In genomic region chr2:46847185-46847710, GRCh38 we compare ENCODE assay signal across 8 cellular contexts.
DNase-seq lines count a peak whose midpoint lies in the region; ATAC-seq and TF ChIP-seq lines count a peak whose summit lies in the region.

No MANE protein-coding gene starts in this region.

- ATAC-seq in CD8-positive, alpha-beta T cell: no peak
- ATAC-seq in HG03442 (IDR thresholded peaks at IDR 0.05; ENCODE audit: unreplicated experiment): no peak

- H3K9ac ChIP-seq in stomach smooth muscle (ENCODE audit: low read length in 2 of 2): peak overlapping the region; percentile 55 to 61

- H3K27ac Mint-ChIP-seq in CD8-positive, alpha-beta T cell: no peak overlapping the region

- H3K36me3 Mint-ChIP-seq in CD8-positive, alpha-beta T cell: no peaks in the 10 kb centered on the region

- H3K4me3 ChIP-seq in stomach smooth muscle (ENCODE audit: low read length in 2 of 2): peak overlapping the region in 1 of 2 donors; percentile 52
- H3K4me3 ChIP-seq in CD8-positive, alpha-beta T cell (ENCODE audit: low read depth, low read length): no peak overlapping the region

- no peaks in the 10 kb centered on the region for H3K9me3 Mint-ChIP-seq in CD8-positive, alpha-beta T cell

- CTCF ChIA-PET in CD8-positive, alpha-beta T cell (lab: Charles Lee): no interaction called here

- no peak for TF ChIP-seq CTCF in CD8-positive, alpha-beta T cell (IDR thresholded peaks at IDR 0.05)

- intact Hi-C loops in CD8-positive, alpha-beta T cell (cut with DNase I, micrococcal nuclease): no loop called here

- H3K27me3 ChIP-seq in stomach smooth muscle (ENCODE audit: control insufficient read depth in 1 of 2, insufficient read depth in 2 of 2, low read length in 2 of 2): no peaks in the 10 kb centered on the region
- no peaks in the 10 kb centered on the region for H3K27me3 ChIP-seq in CD8-positive, alpha-beta T cell (ENCODE audit: insufficient read depth, low read length)

- no peaks in the 10 kb centered on the region for H3K36me3 ChIP-seq in stomach smooth muscle (ENCODE audit: control insufficient read depth in 2 of 2, insufficient read depth in 2 of 2, low read length in 2 of 2)
- H3K36me3 ChIP-seq in CD8-positive, alpha-beta T cell (ENCODE audit: insufficient read depth, low read length): no peaks in the 10 kb centered on the region

- no peaks in the 10 kb centered on the region for H3K27me3 Mint-ChIP-seq in CD8-positive, alpha-beta T cell (ENCODE audit: low read depth)

- peaks cover 79% of the 10 kb centered on the region for H3K4me1 ChIP-seq in stomach smooth muscle (ENCODE audit: control insufficient read depth, insufficient read depth, low read length)
- no peaks in the 10 kb centered on the region for H3K4me1 ChIP-seq in CD8-positive, alpha-beta T cell (ENCODE audit: insufficient read depth, low read length)

- no peaks in the 10 kb centered on the region for H3K9me3 ChIP-seq in stomach smooth muscle (ENCODE audit: control insufficient read depth in 2 of 2, low read length in 2 of 2)
- H3K9me3 ChIP-seq in CD8-positive, alpha-beta T cell (ENCODE audit: low read length): no peaks in the 10 kb centered on the region

- H3K4me1 Mint-ChIP-seq in CD8-positive, alpha-beta T cell (ENCODE audit: low read depth): no peaks in the 10 kb centered on the region

- H3K4me3 Mint-ChIP-seq in CD8-positive, alpha-beta T cell: no peak overlapping the region

- POLR2A ChIA-PET in CD8-positive, alpha-beta T cell (lab: Charles Lee): no interaction called here

- H3K27ac ChIP-seq in angular gyrus (ENCODE audit: low read depth, low read length) (peak overlapping the region; percentile 62), stomach smooth muscle (ENCODE audit: low read length) (peak overlapping the region; percentile 96)
- H3K27ac ChIP-seq in CD8-positive, alpha-beta T cell (ENCODE audit: low read depth, low read length): no peak overlapping the region

- DNase-seq in HPDE6-E6E7 (ENCODE audit: extremely low spot score) (peak; percentile 64), hypothalamus (lab: John Stamatoyannopoulos, UW) (peak in 35 of 51 donors; percentile 6 to 71 (median 37)), NCI-H146 (lab: John Stamatoyannopoulos, UW) (no peak)
- DNase-seq in CD8-positive, alpha-beta T cell: no peak
- DNase-seq in stimulated activated CD4-positive, alpha-beta T cell treated with anti-CD3 and anti-CD28 coated beads, Interleukin-12 subunit alpha, Interleukin-12 subunit beta, amount 100 ng/mL, for 4 hours: no peak

Comparison
In these comparisons a context has a peak if more than half of its experiments do, and no peak if none do; other contexts are left out.
1. DNase-seq: peak in HPDE6-E6E7 (single experiment) and hypothalamus (35 of 51); none in CD8-positive, alpha-beta T cell (0 of 7), stimulated activated CD4-positive, alpha-beta T cell treated with anti-CD3 and anti-CD28 coated beads, Interleukin-12 subunit alpha, Interleukin-12 subunit beta, amount 100 ng/mL, for 4 hours (single experiment) and NCI-H146 (single experiment).